1 cellular context compared by ENCODE assay signal in the genomic region with DNA sequence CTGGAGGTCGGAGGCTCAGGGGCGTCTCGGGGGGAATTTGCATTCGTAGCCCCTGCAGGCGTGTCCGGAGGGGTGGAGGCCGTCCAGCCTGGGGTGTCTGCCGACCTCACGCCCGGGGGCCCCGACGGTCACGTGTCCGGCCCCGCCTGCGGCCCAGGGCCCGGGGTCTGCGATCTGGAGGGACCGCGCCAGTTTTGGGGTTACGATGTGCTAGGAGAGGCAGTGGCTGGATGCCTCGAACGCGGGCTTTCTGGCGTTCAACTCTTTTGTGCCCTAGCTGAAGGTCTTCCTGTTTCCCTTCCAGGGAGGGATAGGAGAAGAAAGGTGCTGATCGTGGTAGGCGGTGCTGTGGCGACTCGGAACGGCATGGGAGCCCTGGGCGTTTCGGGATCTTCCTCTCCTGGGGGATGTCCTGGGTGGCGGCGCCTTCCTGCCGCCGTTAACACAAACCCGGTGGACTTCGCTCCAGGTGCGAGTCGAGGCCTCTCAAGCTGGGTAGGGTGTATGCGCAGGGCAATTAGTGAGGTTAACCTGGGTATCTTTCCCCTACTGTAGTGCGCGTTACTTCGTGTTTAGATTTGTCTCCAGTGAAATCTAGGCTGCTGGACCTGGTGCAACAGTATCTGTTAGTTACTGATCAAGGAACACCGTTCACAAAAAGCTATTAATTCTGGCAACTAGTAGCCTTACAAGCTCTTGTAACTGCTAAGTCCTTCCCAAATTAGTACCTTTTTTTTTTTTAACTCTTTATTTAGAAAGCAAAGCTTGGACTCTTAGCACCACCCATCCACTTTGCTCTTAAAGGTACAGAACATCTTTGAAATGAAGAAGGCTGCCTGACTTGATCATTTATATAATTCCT.
TF ChIP-seq lines count a peak whose summit lies in the region.

No MANE protein-coding gene starts in this region.

TF ChIP-seq in GM12878, 131 proteins besides CTCF, POLR2A, EP300 and RAD21 (continued from another document):
- TF ChIP-seq, protein P1, sequence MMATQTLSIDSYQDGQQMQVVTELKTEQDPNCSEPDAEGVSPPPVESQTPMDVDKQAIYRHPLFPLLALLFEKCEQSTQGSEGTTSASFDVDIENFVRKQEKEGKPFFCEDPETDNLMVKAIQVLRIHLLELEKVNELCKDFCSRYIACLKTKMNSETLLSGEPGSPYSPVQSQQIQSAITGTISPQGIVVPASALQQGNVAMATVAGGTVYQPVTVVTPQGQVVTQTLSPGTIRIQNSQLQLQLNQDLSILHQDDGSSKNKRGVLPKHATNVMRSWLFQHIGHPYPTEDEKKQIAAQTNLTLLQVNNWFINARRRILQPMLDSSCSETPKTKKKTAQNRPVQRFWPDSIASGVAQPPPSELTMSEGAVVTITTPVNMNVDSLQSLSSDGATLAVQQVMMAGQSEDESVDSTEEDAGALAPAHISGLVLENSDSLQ (IDR thresholded peaks at IDR 0.05), result no peak
- TF ChIP-seq HDGF (IDR thresholded peaks at IDR 0.05) (peak; percentile 55; the same call in 1 of the 2 replicates), CBFB (IDR thresholded peaks at IDR 0.05; ENCODE audit: low read depth) (no peak), IRF4 (IDR thresholded peaks at IDR 0.05; ENCODE audit: low read depth, low read length) (0 out of 2 replicates have a peak, but pooled peaks have one; percentile 6), NBN (IDR thresholded peaks at IDR 0.05) (peak; percentile 53; the same call in 1 of the 2 replicates), MYC (IDR thresholded peaks at IDR 0.05; ENCODE audit: insufficient read depth, insufficient read length, insufficient replicate concordance, low read length, severe bottlenecking) (no peak), SMAD5 (IDR thresholded peaks at IDR 0.05; ENCODE audit: low read depth) (no peak), POU2F2 (IDR thresholded peaks at IDR 0.05; ENCODE audit: borderline replicate concordance, low read depth, low read length) (no peak), RAD51 (IDR thresholded peaks at IDR 0.05) (peak; percentile 72), ZNF384 (IDR thresholded peaks at IDR 0.05; ENCODE audit: borderline replicate concordance, low read depth, low read length) (0 out of 2 replicates have a peak, but pooled peaks have one; percentile 41), TBL1XR1 (IDR thresholded peaks at IDR 0.05; ENCODE audit: low read depth, low read length) (0 out of 2 replicates have a peak, but pooled peaks have one; percentile 9), CREB1 (IDR thresholded peaks at IDR 0.05; ENCODE audit: low read depth) (no peak)
- TF ChIP-seq, protein P2, sequence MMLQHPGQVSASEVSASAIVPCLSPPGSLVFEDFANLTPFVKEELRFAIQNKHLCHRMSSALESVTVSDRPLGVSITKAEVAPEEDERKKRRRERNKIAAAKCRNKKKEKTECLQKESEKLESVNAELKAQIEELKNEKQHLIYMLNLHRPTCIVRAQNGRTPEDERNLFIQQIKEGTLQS (IDR thresholded peaks at IDR 0.05; ENCODE audit: borderline replicate concordance, extremely low read depth, low read depth, low read length), result peak; percentile 18; the same call in 1 of the 2 replicates
- TF ChIP-seq, protein P3, sequence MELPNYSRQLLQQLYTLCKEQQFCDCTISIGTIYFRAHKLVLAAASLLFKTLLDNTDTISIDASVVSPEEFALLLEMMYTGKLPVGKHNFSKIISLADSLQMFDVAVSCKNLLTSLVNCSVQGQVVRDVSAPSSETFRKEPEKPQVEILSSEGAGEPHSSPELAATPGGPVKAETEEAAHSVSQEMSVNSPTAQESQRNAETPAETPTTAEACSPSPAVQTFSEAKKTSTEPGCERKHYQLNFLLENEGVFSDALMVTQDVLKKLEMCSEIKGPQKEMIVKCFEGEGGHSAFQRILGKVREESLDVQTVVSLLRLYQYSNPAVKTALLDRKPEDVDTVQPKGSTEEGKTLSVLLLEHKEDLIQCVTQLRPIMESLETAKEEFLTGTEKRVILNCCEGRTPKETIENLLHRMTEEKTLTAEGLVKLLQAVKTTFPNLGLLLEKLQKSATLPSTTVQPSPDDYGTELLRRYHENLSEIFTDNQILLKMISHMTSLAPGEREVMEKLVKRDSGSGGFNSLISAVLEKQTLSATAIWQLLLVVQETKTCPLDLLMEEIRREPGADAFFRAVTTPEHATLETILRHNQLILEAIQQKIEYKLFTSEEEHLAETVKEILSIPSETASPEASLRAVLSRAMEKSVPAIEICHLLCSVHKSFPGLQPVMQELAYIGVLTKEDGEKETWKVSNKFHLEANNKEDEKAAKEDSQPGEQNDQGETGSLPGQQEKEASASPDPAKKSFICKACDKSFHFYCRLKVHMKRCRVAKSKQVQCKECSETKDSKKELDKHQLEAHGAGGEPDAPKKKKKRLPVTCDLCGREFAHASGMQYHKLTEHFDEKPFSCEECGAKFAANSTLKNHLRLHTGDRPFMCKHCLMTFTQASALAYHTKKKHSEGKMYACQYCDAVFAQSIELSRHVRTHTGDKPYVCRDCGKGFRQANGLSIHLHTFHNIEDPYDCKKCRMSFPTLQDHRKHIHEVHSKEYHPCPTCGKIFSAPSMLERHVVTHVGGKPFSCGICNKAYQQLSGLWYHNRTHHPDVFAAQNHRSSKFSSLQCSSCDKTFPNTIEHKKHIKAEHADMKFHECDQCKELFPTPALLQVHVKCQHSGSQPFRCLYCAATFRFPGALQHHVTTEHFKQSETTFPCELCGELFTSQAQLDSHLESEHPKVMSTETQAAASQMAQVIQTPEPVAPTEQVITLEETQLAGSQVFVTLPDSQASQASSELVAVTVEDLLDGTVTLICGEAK (IDR thresholded peaks at IDR 0.05; ENCODE audit: borderline replicate concordance), result peak; percentile 66; the same call in 1 of the 2 replicates
TF ChIP-seq in GM12878: peak in this region for 13.
